ENCODE assay signal across 8 cellular contexts in the genomic region with DNA sequence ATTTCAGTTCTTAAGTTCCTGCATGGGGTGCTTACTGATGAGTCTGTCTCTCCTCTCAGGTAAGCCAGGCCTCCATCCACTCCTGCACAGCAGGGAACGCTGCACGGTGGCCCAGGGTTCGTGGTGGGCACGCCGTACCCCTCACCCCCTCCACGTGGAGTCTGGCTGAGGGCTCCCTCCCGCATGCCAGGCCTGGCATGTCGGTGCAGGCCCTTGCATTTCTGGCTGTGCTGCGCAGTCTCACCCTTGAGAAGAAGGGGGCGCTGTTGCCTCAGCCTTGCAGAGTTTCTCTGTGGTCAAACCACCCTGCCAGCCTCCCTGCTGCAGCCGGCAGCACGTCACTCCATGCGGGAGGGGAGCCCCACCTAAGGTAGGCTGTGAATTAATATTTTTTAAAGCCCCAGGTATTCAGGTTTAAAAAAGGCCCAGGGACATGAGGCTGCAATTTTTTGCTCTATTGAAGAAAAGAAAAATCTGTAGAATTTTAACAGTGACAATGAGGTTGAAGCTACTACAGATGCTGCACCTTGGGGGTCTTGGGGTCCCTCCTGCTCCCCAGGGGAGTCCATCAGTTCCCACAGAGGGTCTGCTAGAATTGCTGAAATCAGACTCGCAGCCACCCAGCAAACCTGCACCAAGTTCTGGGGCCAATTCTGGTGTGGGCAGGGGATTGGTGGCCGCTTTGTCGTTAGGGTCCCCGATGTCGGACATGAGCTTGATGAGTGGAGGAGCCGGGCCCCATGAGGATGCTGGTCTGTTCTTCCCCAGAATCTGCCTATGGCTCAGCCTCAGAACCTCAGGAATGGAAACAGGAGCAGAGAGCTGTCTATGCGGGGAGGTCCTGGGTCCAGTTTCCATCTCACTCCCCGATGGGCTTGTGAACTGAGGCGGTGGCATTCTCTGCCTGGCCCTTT. TPM values are rescaled to one million over a fixed set of nuclear protein-coding genes. Genes with fewer than 3 reads are reported as not detected.
DNase-seq lines count a peak whose midpoint lies in the region; ATAC-seq and TF ChIP-seq lines count a peak whose summit lies in the region.

No MANE protein-coding gene starts in this region.

- no peak for TF ChIP-seq POLR2A in Peyer's patch (IDR thresholded peaks at IDR 0.05)

- no peaks in the 10 kb centered on the region for H3K27me3 Mint-ChIP-seq in activated T-helper 17 cell treated with anti-CD3 and anti-CD28 coated beads, Interleukin-2, amount 50 U/mL, for 72 hours

- H3K9me2 ChIP-seq in GM23248 (ENCODE audit: insufficient read depth): no peaks in the 10 kb centered on the region

- H2AFZ ChIP-seq in GM23248 (no peak overlapping the region), KMS-11 (ENCODE audit: low read depth) (peak overlapping the region; percentile 59; the same call in 1 of the 2 replicates)

- H3K27ac ChIP-seq in GM23248: no peak overlapping the region
- peak overlapping the region; percentile 14; the same call in 1 of the 2 replicates for H3K27ac ChIP-seq in KMS-11
- H3K27ac ChIP-seq in Peyer's patch: peak overlapping the region in 2 of 4 donors; percentile 49 to 76
- peak overlapping the region; percentile 45 for H3K27ac ChIP-seq in foreskin keratinocyte
- H3K27ac ChIP-seq in thoracic aorta: peak overlapping the region; percentile 59 to 83

- H3K27me3 ChIP-seq in GM23248 (replicated peaks; ENCODE audit: insufficient read depth) (no peaks in the 10 kb centered on the region), KMS-11 (ENCODE audit: insufficient read depth, low read depth) (no peaks in the 10 kb centered on the region), Peyer's patch (no peaks in the 10 kb centered on the region), foreskin keratinocyte (no peaks in the 10 kb centered on the region), thoracic aorta (replicated peaks; ENCODE audit: insufficient read depth) (no peaks in the 10 kb centered on the region)

- DNase-seq in ELF-1 (ENCODE audit: low read depth, low spot score): peak; percentile 85
- peak; percentile 75 for DNase-seq in GM23248
- DNase-seq in Peyer's patch: peak in 2 of 3 donors; percentile 85 to 87
- peak; percentile 63 to 82 for DNase-seq in foreskin keratinocyte
- peak; percentile 66 for DNase-seq in occipital lobe (lab: John Stamatoyannopoulos, UW)
- DNase-seq in thoracic aorta (ENCODE audit: low spot score): no peak

- WGBS in GM23248 (ENCODE audit: low coverage in 1 of 2, low lambda C conversion rate in 2 of 2, missing lambda C conversion rate in 2 of 2), 2 experiments: 44 to 48% methylated on average over 22 of the region's 22 CpGs

- no peaks in the 10 kb centered on the region for H3K9me3 Mint-ChIP-seq in activated T-helper 17 cell treated with anti-CD3 and anti-CD28 coated beads, Interleukin-2, amount 50 U/mL, for 72 hours

- H3K9me3 ChIP-seq in GM23248 (ENCODE audit: low read depth) (no peaks in the 10 kb centered on the region), Peyer's patch (no peaks in the 10 kb centered on the region), thoracic aorta (no peaks in the 10 kb centered on the region)

- H3K4me1 ChIP-seq in GM23248 (ENCODE audit: insufficient read depth): 0 out of 2 replicates have a peak, but pooled peaks cover 6% of the 10 kb centered on the region
- peaks cover 8% of the 10 kb centered on the region for H3K4me1 ChIP-seq in KMS-11 (ENCODE audit: low read depth, poor library complexity, severe bottlenecking)
- H3K4me1 ChIP-seq in Peyer's patch: peaks cover 0 to 14% (median 2%) of the 10 kb centered on the region in 4 donors
- peaks cover 7% of the 10 kb centered on the region for H3K4me1 ChIP-seq in foreskin keratinocyte
- peaks cover 16 to 25% of the 10 kb centered on the region in 2 donors for H3K4me1 ChIP-seq in thoracic aorta (ENCODE audit: control insufficient read depth in 1 of 2, low read depth in 2 of 2)

- H3K9ac ChIP-seq in GM23248 (peak overlapping the region; percentile 36; the same call in 1 of the 2 replicates), KMS-11 (peak overlapping the region; percentile 47; the same call in 1 of the 2 replicates)

- H3K4me3 Mint-ChIP-seq in activated T-helper 17 cell treated with anti-CD3 and anti-CD28 coated beads, Interleukin-2, amount 50 U/mL, for 72 hours: no peak overlapping the region

- peak; percentile 81 for ATAC-seq in activated T-helper 17 cell treated with anti-CD3 and anti-CD28 coated beads, Interleukin-2, amount 50 U/mL, for 72 hours (replicated peaks)
- ATAC-seq in foreskin keratinocyte (peak; percentile 76), thoracic aorta (ENCODE audit: insufficient number of reproducible peaks, low FRiP score, low read depth) (peak; percentile 85)

- H3K4me3 ChIP-seq in GM23248 (no peak overlapping the region), KMS-11 (IDR thresholded peaks at IDR 0.05; ENCODE audit: insufficient read depth, low read depth, low read length) (no peak overlapping the region), Peyer's patch (peak overlapping the region in 2 of 4 donors; percentile 36 to 39), thoracic aorta (peak overlapping the region; percentile 64)

- no peaks in the 10 kb centered on the region for H3K4me1 Mint-ChIP-seq in activated T-helper 17 cell treated with anti-CD3 and anti-CD28 coated beads, Interleukin-2, amount 50 U/mL, for 72 hours

- H3K27ac Mint-ChIP-seq in activated T-helper 17 cell treated with anti-CD3 and anti-CD28 coated beads, Interleukin-2, amount 50 U/mL, for 72 hours: no peak overlapping the region

- H3K4me2 ChIP-seq in GM23248 (ENCODE audit: unreplicated experiment) (no peak overlapping the region), KMS-11 (peak overlapping the region; percentile 39; the same call in 1 of the 2 replicates)

- in situ Hi-C loops in GM23248 (cut with MboI): no loop called here

- peak; percentile 97 for TF ChIP-seq CTCF in KMS-11 (conservative IDR thresholded peaks at IDR 0.05; ENCODE audit: low read depth, low read length)
- TF ChIP-seq CTCF in Peyer's patch (IDR thresholded peaks at IDR 0.05): peak in 5 of 6 experiments; percentile 29 to 87 (median 86)
- TF ChIP-seq CTCF in foreskin keratinocyte (conservative IDR thresholded peaks at IDR 0.05): peak; percentile 98
- peak; percentile 89 for TF ChIP-seq CTCF in thoracic aorta (IDR thresholded peaks at IDR 0.05)

- H3K79me2 ChIP-seq in GM23248 (ENCODE audit: insufficient read depth) (no peaks in the 10 kb centered on the region), KMS-11 (ENCODE audit: insufficient read depth, low read depth) (no peaks in the 10 kb centered on the region)

- 0 out of 2 replicates have a peak, but pooled peaks cover 6% of the 10 kb centered on the region for H3F3A ChIP-seq in GM23248 (ENCODE audit: insufficient read depth)

- H3K36me3 Mint-ChIP-seq in activated T-helper 17 cell treated with anti-CD3 and anti-CD28 coated beads, Interleukin-2, amount 50 U/mL, for 72 hours (ENCODE audit: low read depth): no peaks in the 10 kb centered on the region

- H4K20me1 ChIP-seq in GM23248 (ENCODE audit: insufficient read depth): no peaks in the 10 kb centered on the region
- H4K20me1 ChIP-seq in KMS-11 (ENCODE audit: insufficient read depth): no peaks in the 10 kb centered on the region

- no peaks in the 10 kb centered on the region for H3K36me3 ChIP-seq in GM23248 (ENCODE audit: low read depth)
- no peaks in the 10 kb centered on the region for H3K36me3 ChIP-seq in KMS-11 (ENCODE audit: insufficient read depth)
- no peaks in the 10 kb centered on the region for H3K36me3 ChIP-seq in Peyer's patch
- H3K36me3 ChIP-seq in thoracic aorta: no peaks in the 10 kb centered on the region

RNA-seq across cellular contexts. Expression of a gene that starts 52.6 kb away (rescaled TPM):
- total RNA-seq in GM23248 (2014; rRNA removed; shearing (Covaris generic)): 6.7 and 17.6 TPM in 2 replicates
- polyA plus RNA-seq in GM23248 (2016; fragmentation: Nextera tagmentation; extraction: Ambion mirVana): 2.0 and 3.0 TPM in 2 replicates
- total RNA-seq in Peyer's patch: 10 to 100 TPM; 28.0 to 71.8 (median 44.5) TPM
- total RNA-seq in activated T-helper 17 cell treated with anti-CD3 and anti-CD28 coated beads, Interleukin-2, amount 50 U/mL, for 72 hours: 10 to 100 TPM; 39.0 to 52.4 TPM
- total RNA-seq in foreskin keratinocyte: 14.9 and 20.9 TPM in 2 replicates
- polyA plus RNA-seq in foreskin keratinocyte: 5.3 and 6.8 TPM in 2 replicates
- 20.7 TPM for total RNA-seq in occipital lobe
- total RNA-seq in thoracic aorta: 10 to 100 TPM; 34.5 to 47.6 TPM
